Comparison of ENCODE assay signal across 33 cellular contexts in genomic region chr13:106390360-106390759, GRCh38.
"Had no signal": no experiment of that assay in that cellular context is flagged by ENCODE, and none has a peak within 500 bp of the region (broad histone marks: within the 10 kb centered on the region; RNA-seq: fewer than 3 reads in every experiment).

No MANE protein-coding gene starts in this region.

- H3K4me1 Mint-ChIP-seq: activated CD4-positive, alpha-beta T cell treated with anti-CD3 and anti-CD28 coated beads, Interleukin-2, amount 10 ng/mL, durations not matched to agents 24 days and 14 days; activated naive CD4-positive, alpha-beta T cell treated with anti-CD3 and anti-CD28 coated beads, Interleukin-2, amount 50 U/mL, for 24 hours; activated naive CD8-positive, alpha-beta T cell treated with anti-CD3 and anti-CD28 coated beads, Interleukin-2, amount 10 ng/mL, durations not matched to agents 7 days and 5 days; activated T-helper 17 cell treated with anti-CD3 and anti-CD28 coated beads, Interleukin-2, amount 50 U/mL, for 72 hours had no signal

- H3K4me3 ChIP-seq: ascending aorta, body of pancreas, breast epithelium, SJCRH30, SK-N-MC had no signal

- H3K27me3 ChIP-seq: ascending aorta, body of pancreas, breast epithelium, SJCRH30 had no signal

- H3K9me3 ChIP-seq: ascending aorta, body of pancreas, breast epithelium, SJCRH30 had no signal

- H3K27ac Mint-ChIP-seq: activated CD4-positive, alpha-beta T cell treated with anti-CD3 and anti-CD28 coated beads, Interleukin-2, amount 10 ng/mL, durations not matched to agents 24 days and 14 days; activated CD8-positive, alpha-beta T cell treated with anti-CD3 and anti-CD28 coated beads for 36 hours; activated naive CD4-positive, alpha-beta T cell treated with anti-CD3 and anti-CD28 coated beads, Interleukin-2, amount 50 U/mL, for 24 hours; activated naive CD8-positive, alpha-beta T cell treated with anti-CD3 and anti-CD28 coated beads, Interleukin-2, amount 10 ng/mL, durations not matched to agents 7 days and 5 days; activated T-cell treated with anti-CD3 and anti-CD28 coated beads, Interleukin-2, amount 50 U/mL, for 72 hours; activated T-helper 17 cell treated with anti-CD3 and anti-CD28 coated beads, Interleukin-2, amount 50 U/mL, for 72 hours had no signal

- H3K27ac ChIP-seq: ascending aorta, body of pancreas, breast epithelium, RWPE1, SJCRH30, SK-N-MC had no signal

- H3K36me3 ChIP-seq: ascending aorta, breast epithelium, SJCRH30 had no signal

- H3K27me3 Mint-ChIP-seq: activated CD4-positive, alpha-beta T cell treated with anti-CD3 and anti-CD28 coated beads, Interleukin-2, amount 10 ng/mL, durations not matched to agents 24 days and 14 days had no signal

- H3K9me3 Mint-ChIP-seq: activated CD4-positive, alpha-beta T cell treated with anti-CD3 and anti-CD28 coated beads, Interleukin-2, amount 10 ng/mL, durations not matched to agents 24 days and 14 days; activated CD8-positive, alpha-beta T cell treated with anti-CD3 and anti-CD28 coated beads for 36 hours; activated naive CD4-positive, alpha-beta T cell treated with anti-CD3 and anti-CD28 coated beads, Interleukin-2, amount 50 U/mL, for 24 hours; activated naive CD8-positive, alpha-beta T cell treated with anti-CD3 and anti-CD28 coated beads, Interleukin-2, amount 10 ng/mL, durations not matched to agents 7 days and 5 days; activated T-cell treated with anti-CD3 and anti-CD28 coated beads, Interleukin-2, amount 50 U/mL, for 72 hours; activated T-helper 17 cell treated with anti-CD3 and anti-CD28 coated beads, Interleukin-2, amount 50 U/mL, for 72 hours had no signal

- DNase-seq: activated CD4-positive, alpha-beta T cell treated with anti-CD3 and anti-CD28 coated beads, Interleukin-2, amount 10 ng/mL, durations not matched to agents 24 days and 14 days; activated CD4-positive, alpha-beta T cell treated with anti-CD3 and anti-CD28 coated beads, Interleukin-2, amount 50 U/mL, for 4 hours; activated CD8-positive, alpha-beta T cell treated with anti-CD3 and anti-CD28 coated beads for 36 hours; activated gamma-delta T cell; activated naive CD4-positive, alpha-beta T cell treated with Interleukin-2 at 50 U/mL for 16 hours; activated naive CD8-positive, alpha-beta T cell treated with anti-CD3 and anti-CD28 coated beads, Interleukin-2, amount 10 ng/mL, durations not matched to agents 7 days and 5 days; activated T-cell treated with anti-CD3 and anti-CD28 coated beads, Interleukin-2, amount 50 U/mL, for 1 hour; activated T-cell treated with anti-CD3 and anti-CD28 coated beads, Interleukin-2, amount 50 U/mL, for 72 hours; amygdala; body of pancreas; Kasumi-1; KG1; MM.1S; MV-4-11; NCI-H1092; NCI-H146; NCI-H187; NCI-H2081; NCI-H226; NCI-H446 treated with DMSO at 0.1 percent for 48 hours; NCI-H524; NCI-H748 treated with DMSO at 0.1 percent for 48 hours; NK-92 treated with Interleukin-12 subunit alpha and Interleukin-12 subunit beta, amount 100 ng/mL, for 24 hours; PC-3; SJCRH30; T1000 had no signal

- H3K4me3 Mint-ChIP-seq: activated CD4-positive, alpha-beta T cell treated with anti-CD3 and anti-CD28 coated beads, Interleukin-2, amount 10 ng/mL, durations not matched to agents 24 days and 14 days; activated CD8-positive, alpha-beta T cell treated with anti-CD3 and anti-CD28 coated beads for 36 hours; activated naive CD4-positive, alpha-beta T cell treated with anti-CD3 and anti-CD28 coated beads, Interleukin-2, amount 50 U/mL, for 24 hours; activated naive CD8-positive, alpha-beta T cell treated with anti-CD3 and anti-CD28 coated beads, Interleukin-2, amount 10 ng/mL, durations not matched to agents 7 days and 5 days; activated T-cell treated with anti-CD3 and anti-CD28 coated beads, Interleukin-2, amount 50 U/mL, for 72 hours; activated T-helper 17 cell treated with anti-CD3 and anti-CD28 coated beads, Interleukin-2, amount 50 U/mL, for 72 hours had no signal

- H3K36me3 Mint-ChIP-seq: activated naive CD4-positive, alpha-beta T cell treated with anti-CD3 and anti-CD28 coated beads, Interleukin-2, amount 50 U/mL, for 24 hours; activated naive CD8-positive, alpha-beta T cell treated with anti-CD3 and anti-CD28 coated beads, Interleukin-2, amount 10 ng/mL, durations not matched to agents 7 days and 5 days had no signal

- H3K4me1 ChIP-seq: ascending aorta, body of pancreas, breast epithelium, SJCRH30 had no signal

- ATAC-seq: activated CD8-positive, alpha-beta T cell treated with anti-CD3 and anti-CD28 coated beads for 36 hours; activated T-cell treated with anti-CD3 and anti-CD28 coated beads, Interleukin-2, amount 50 U/mL, for 72 hours; activated T-helper 17 cell treated with anti-CD3 and anti-CD28 coated beads, Interleukin-2, amount 50 U/mL, for 72 hours; body of pancreas; PC-3; Right ventricle myocardium inferior had no signal
